ENCODE assay signal across 8 cellular contexts in the genomic region with DNA sequence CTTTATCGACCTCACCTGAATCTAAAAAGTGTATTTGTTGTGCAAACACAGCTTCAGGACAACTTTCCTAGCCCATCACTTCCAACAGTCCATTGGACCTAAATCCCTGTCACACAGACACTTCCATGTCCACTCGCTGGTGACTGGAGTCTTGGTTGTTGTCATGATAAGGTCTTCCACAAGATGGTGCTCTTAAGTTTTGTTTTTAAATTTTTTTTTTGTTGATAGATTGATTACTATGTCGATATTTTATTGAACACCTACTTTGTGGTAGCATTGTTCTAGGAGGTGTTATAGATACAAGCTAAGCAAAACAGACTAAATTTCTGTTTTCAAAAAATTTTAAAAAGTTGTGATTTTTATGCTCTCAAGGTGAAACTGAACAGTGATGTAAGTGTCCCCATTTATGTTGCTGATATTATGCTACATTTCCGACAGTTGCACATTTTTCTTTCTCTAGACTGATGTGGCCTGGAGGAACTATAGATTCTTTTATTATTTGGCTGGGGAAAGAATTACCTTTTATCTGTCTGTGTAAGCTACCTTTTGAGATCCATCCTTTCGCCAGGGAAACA. TPM values are rescaled to one million over a fixed set of nuclear protein-coding genes. Genes with fewer than 3 reads are reported as not detected.
DNase-seq lines count a peak whose midpoint lies in the region; ATAC-seq lines count a peak whose summit lies in the region.
"Had no signal": no experiment of that assay in that cellular context is flagged by ENCODE, and none has a peak within 500 bp of the region (broad histone marks: within the 10 kb centered on the region; RNA-seq: fewer than 3 reads in every experiment).

No MANE protein-coding gene starts in this region.

- no peak overlapping the region for H3K27ac ChIP-seq in mesendoderm (ENCODE audit: low read depth, low read length)

- H3K4me2 ChIP-seq in mesendoderm (ENCODE audit: low read length), result no peak overlapping the region

- H3K4ac ChIP-seq in mesendoderm (ENCODE audit: low read depth, low read length), result no peak overlapping the region

- no peak overlapping the region for H4K5ac ChIP-seq in mesendoderm (ENCODE audit: low read length)

- no peak overlapping the region for H2AK5ac ChIP-seq in mesendoderm (ENCODE audit: low read length)

- no peaks in the 10 kb centered on the region for H3K79me1 ChIP-seq in mesendoderm (ENCODE audit: low read length)

- H2BK15ac ChIP-seq in mesendoderm (replicated peaks; ENCODE audit: low read depth), result no peak overlapping the region

- H3K27me3 ChIP-seq in mesendoderm (ENCODE audit: insufficient read depth, low read length, poor library complexity), result no peaks in the 10 kb centered on the region

- H2BK120ac ChIP-seq in mesendoderm (ENCODE audit: low read depth, low read length), result no peak overlapping the region

- 100% methylated on average over 1 of the region's 5 CpGs for WGBS in mesendoderm (ENCODE audit: extremely low coverage, insufficient coverage, low lambda C conversion rate)

- H3K18ac ChIP-seq in mesendoderm (ENCODE audit: low read length), result no peak overlapping the region

- DNase-seq in DMS53 treated with DMSO at 0.1 percent for 48 hours (lab: John Stamatoyannopoulos, UW; ENCODE audit: unreplicated experiment) (peak; percentile 19), HPDE6-E6E7 (ENCODE audit: extremely low spot score) (peak; percentile 4), amniotic epithelial cell (ENCODE audit: low read depth) (peak; percentile 11), mesendoderm (peak; percentile 48)
- DNase-seq: NCI-H2081 treated with DMSO at 0.1 percent for 48 hours had no signal

- H3K23ac ChIP-seq in mesendoderm (ENCODE audit: low read length), result no peak overlapping the region

- no peak overlapping the region for H4K8ac ChIP-seq in mesendoderm (ENCODE audit: low read depth, low read length)

- H3K9ac ChIP-seq in mesendoderm (ENCODE audit: low read length), result no peak overlapping the region

- H2BK5ac ChIP-seq in mesendoderm (ENCODE audit: low read length), result no peak overlapping the region

- ATAC-seq in HG02870 (IDR thresholded peaks at IDR 0.05; ENCODE audit: unreplicated experiment), result no peak
- ATAC-seq in HG03139 (IDR thresholded peaks at IDR 0.05; ENCODE audit: unreplicated experiment), result no peak
- no peak for ATAC-seq in GM19328 (IDR thresholded peaks at IDR 0.05; ENCODE audit: unreplicated experiment)

- H3K56ac ChIP-seq in mesendoderm (ENCODE audit: low read length), result no peak overlapping the region

- no peaks in the 10 kb centered on the region for H3K79me2 ChIP-seq in mesendoderm (ENCODE audit: control insufficient read depth, insufficient read depth, low read length)

- no peaks in the 10 kb centered on the region for H3K36me3 ChIP-seq in mesendoderm (ENCODE audit: control insufficient read depth, insufficient read depth, low read length)

- no peak overlapping the region for H3K4me3 ChIP-seq in mesendoderm (ENCODE audit: low read length)

- H3K4me1 ChIP-seq in mesendoderm (ENCODE audit: control insufficient read depth, low read depth, low read length), result no peaks in the 10 kb centered on the region

RNA-seq across cellular contexts. Expression of a gene that starts 8.1 kb away (rescaled TPM):
- polyA plus RNA-seq in mesendoderm (2013, experiment 1 of 2), result not detected
- polyA plus RNA-seq in mesendoderm (2013, experiment 2 of 2), result not detected
